In the genomic region with DNA sequence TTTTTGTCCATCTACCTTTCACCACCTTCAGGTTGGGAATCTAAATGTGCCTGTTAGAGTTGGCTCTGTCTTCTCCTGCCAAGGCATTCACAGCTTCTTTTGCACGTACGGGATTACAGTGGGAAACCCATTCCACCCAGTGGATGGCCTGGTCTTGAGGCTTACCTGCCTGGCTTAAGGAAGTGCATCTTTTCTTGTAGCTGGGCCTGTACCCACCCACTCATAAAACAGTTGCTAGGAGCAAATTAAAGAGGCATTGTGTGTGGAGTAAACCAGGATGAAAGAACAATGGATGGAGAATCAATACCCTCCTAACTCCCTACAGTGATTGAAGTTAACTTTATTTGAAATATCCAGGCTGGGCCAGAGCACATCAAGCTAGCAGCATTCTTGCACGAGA, we compare ENCODE assay signal across 3 cellular contexts.
TF ChIP-seq lines count a peak whose summit lies in the region.

No MANE protein-coding gene starts in this region.

TF ChIP-seq in SK-N-SH, 30 proteins besides CTCF, POLR2A, EP300 and RAD21:
- TF ChIP-seq ELF1 (IDR thresholded peaks at IDR 0.05) (no peak), FOSL2 (IDR thresholded peaks at IDR 0.05; ENCODE audit: borderline replicate concordance, low read depth) (no peak)

TF ChIP-seq in SK-N-SH treated with all-trans-retinoic acid at 6 μM for 48 hours, 23 proteins besides CTCF, POLR2A, EP300 and RAD21:
- TF ChIP-seq, protein P1, sequence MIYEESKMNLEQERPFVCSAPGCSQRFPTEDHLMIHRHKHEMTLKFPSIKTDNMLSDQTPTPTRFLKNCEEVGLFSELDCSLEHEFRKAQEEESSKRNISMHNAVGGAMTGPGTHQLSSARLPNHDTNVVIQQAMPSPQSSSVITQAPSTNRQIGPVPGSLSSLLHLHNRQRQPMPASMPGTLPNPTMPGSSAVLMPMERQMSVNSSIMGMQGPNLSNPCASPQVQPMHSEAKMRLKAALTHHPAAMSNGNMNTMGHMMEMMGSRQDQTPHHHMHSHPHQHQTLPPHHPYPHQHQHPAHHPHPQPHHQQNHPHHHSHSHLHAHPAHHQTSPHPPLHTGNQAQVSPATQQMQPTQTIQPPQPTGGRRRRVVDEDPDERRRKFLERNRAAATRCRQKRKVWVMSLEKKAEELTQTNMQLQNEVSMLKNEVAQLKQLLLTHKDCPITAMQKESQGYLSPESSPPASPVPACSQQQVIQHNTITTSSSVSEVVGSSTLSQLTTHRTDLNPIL (CRISPR knock-in tag; IDR thresholded peaks at IDR 0.05; ENCODE audit: low read depth), result no peak
- no peak for TF ChIP-seq ZFP3 (CRISPR knock-in tag; IDR thresholded peaks at IDR 0.05)
- TF ChIP-seq, protein P2, sequence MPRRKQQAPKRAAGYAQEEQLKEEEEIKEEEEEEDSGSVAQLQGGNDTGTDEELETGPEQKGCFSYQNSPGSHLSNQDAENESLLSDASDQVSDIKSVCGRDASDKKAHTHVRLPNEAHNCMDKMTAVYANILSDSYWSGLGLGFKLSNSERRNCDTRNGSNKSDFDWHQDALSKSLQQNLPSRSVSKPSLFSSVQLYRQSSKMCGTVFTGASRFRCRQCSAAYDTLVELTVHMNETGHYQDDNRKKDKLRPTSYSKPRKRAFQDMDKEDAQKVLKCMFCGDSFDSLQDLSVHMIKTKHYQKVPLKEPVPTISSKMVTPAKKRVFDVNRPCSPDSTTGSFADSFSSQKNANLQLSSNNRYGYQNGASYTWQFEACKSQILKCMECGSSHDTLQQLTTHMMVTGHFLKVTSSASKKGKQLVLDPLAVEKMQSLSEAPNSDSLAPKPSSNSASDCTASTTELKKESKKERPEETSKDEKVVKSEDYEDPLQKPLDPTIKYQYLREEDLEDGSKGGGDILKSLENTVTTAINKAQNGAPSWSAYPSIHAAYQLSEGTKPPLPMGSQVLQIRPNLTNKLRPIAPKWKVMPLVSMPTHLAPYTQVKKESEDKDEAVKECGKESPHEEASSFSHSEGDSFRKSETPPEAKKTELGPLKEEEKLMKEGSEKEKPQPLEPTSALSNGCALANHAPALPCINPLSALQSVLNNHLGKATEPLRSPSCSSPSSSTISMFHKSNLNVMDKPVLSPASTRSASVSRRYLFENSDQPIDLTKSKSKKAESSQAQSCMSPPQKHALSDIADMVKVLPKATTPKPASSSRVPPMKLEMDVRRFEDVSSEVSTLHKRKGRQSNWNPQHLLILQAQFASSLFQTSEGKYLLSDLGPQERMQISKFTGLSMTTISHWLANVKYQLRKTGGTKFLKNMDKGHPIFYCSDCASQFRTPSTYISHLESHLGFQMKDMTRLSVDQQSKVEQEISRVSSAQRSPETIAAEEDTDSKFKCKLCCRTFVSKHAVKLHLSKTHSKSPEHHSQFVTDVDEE (CRISPR knock-in tag; IDR thresholded peaks at IDR 0.05), result no peak
- no peak for TF ChIP-seq TCF4 (CRISPR knock-in tag; IDR thresholded peaks at IDR 0.05; ENCODE audit: borderline replicate concordance)
- no peak for TF ChIP-seq CSRNP3 (CRISPR knock-in tag; IDR thresholded peaks at IDR 0.05)
- TF ChIP-seq ZNF70 (CRISPR knock-in tag; IDR thresholded peaks at IDR 0.05), result no peak
- TF ChIP-seq PATZ1 (CRISPR knock-in tag; IDR thresholded peaks at IDR 0.05; ENCODE audit: borderline replicate concordance), result no peak
- TF ChIP-seq ZFP30 (CRISPR knock-in tag; IDR thresholded peaks at IDR 0.05), result no peak
- no peak for TF ChIP-seq SNAI2 (CRISPR knock-in tag; IDR thresholded peaks at IDR 0.05)
- no peak for TF ChIP-seq RARB (CRISPR knock-in tag; IDR thresholded peaks at IDR 0.05)
- TF ChIP-seq GLIS3 (CRISPR knock-in tag; IDR thresholded peaks at IDR 0.05), result no peak
- no peak for TF ChIP-seq ESRRG (CRISPR knock-in tag; IDR thresholded peaks at IDR 0.05)

TF ChIP-seq in WTC11, 78 proteins besides CTCF, POLR2A, EP300 and RAD21:
- TF ChIP-seq PRDM15 (CRISPR knock-in tag; IDR thresholded peaks at IDR 0.05), result peak; percentile 88
- TF ChIP-seq, protein P3, sequence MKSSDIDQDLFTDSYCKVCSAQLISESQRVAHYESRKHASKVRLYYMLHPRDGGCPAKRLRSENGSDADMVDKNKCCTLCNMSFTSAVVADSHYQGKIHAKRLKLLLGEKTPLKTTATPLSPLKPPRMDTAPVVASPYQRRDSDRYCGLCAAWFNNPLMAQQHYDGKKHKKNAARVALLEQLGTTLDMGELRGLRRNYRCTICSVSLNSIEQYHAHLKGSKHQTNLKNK (CRISPR knock-in tag; IDR thresholded peaks at IDR 0.05), result no peak
- TF ChIP-seq HMGA2 (CRISPR knock-in tag; IDR thresholded peaks at IDR 0.05), result no peak
- TF ChIP-seq, protein P4, sequence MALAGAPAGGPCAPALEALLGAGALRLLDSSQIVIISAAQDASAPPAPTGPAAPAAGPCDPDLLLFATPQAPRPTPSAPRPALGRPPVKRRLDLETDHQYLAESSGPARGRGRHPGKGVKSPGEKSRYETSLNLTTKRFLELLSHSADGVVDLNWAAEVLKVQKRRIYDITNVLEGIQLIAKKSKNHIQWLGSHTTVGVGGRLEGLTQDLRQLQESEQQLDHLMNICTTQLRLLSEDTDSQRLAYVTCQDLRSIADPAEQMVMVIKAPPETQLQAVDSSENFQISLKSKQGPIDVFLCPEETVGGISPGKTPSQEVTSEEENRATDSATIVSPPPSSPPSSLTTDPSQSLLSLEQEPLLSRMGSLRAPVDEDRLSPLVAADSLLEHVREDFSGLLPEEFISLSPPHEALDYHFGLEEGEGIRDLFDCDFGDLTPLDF (CRISPR knock-in tag; IDR thresholded peaks at IDR 0.05), result no peak
